Comparison of ENCODE assay signal across 11 cellular contexts in the genomic region with DNA sequence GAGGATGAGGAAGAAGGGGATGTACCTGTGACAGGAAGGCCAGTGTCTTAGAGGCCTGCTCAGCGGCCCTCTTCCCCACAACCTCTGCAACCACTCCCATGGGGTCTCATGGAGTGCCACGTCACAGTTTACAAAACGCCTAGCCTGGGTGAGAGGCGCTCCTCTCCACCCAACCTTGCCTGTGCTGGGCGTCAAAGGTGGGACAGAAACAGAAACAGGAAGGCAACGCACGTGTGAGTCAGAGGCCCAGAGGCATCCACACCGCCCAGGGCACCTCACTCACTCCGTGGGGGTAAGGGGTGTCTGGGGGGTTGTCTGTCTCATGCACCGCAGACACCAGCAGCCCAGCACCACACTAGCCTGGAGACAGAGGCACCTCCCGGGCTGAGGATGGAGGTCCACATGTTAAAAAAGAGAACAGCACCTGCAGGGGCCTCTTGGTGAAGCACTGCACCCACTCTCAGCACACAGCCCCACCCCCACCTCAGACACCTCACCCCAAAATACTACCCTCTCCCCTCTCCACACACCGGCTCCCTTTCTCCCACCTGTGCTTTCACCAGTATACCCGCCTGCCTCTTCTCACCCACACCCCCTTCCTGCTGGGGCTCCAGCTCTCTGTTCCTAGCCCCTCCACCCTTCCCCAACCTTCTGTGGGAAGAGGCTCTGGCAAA. TPM values are rescaled to one million over a fixed set of nuclear protein-coding genes. Genes with fewer than 3 reads are reported as not detected.
A peak's percentile ranks its signal among the peaks of the same experiment; 100 is the strongest.
DNase-seq lines count a peak whose midpoint lies in the region; ATAC-seq and TF ChIP-seq lines count a peak whose summit lies in the region.
"Had no signal": no experiment of that assay in that cellular context is flagged by ENCODE, and none has a peak within 500 bp of the region (broad histone marks: within the 10 kb centered on the region; RNA-seq: fewer than 3 reads in every experiment).

No MANE protein-coding gene starts in this region.

- peaks cover 63 to 67% of the 10 kb centered on the region in 2 experiments for H3K4me1 ChIP-seq in neutrophil (ENCODE audit: control insufficient read depth in 1 of 2, insufficient read depth in 1 of 2, low read depth in 1 of 2, low read length in 1 of 2)

- H3K27me3 ChIP-seq in neutrophil = no peaks in the 10 kb centered on the region
- H3K27me3 ChIP-seq: gastroesophageal sphincter had no signal

- H3K4me3 Mint-ChIP-seq in osteocyte (ENCODE audit: unreplicated experiment) = no peak overlapping the region

- no peaks in the 10 kb centered on the region for H3K9me3 ChIP-seq in neutrophil
- H3K9me3 ChIP-seq: gastroesophageal sphincter had no signal

- peak overlapping the region; percentile 94 for H3K27ac ChIP-seq in neutrophil

- TF ChIP-seq CTCF in GM13976 (IDR thresholded peaks at IDR 0.05; ENCODE audit: borderline replicate concordance, control extremely low read depth, extremely low read depth, insufficient read depth, missing control alignments) (no peak), neutrophil (IDR thresholded peaks at IDR 0.05) (no peak), osteocyte (IDR thresholded peaks at IDR 0.05) (no peak)

- H3K4me1 Mint-ChIP-seq in osteocyte (ENCODE audit: unreplicated experiment) = no peaks in the 10 kb centered on the region

- H3K36me3 Mint-ChIP-seq in osteocyte (ENCODE audit: unreplicated experiment) = no peaks in the 10 kb centered on the region

- H3K4me3 ChIP-seq in neutrophil (ENCODE audit: low read depth in 1 of 2, low read length in 1 of 2) = no peak overlapping the region
- H3K4me3 ChIP-seq: skin epidermis had no signal

- no peaks in the 10 kb centered on the region for H3K27me3 Mint-ChIP-seq in osteocyte (ENCODE audit: unreplicated experiment)

- ATAC-seq in HG02798 (IDR thresholded peaks at IDR 0.05; ENCODE audit: poor library complexity, unreplicated experiment) (peak; percentile 58), SK-N-SH treated with all-trans-retinoic acid at 6 μM for 48 hours (no peak)

- DNase-seq in GM13976 (ENCODE audit: low spot score) (peak; percentile 73), NCI-H748 treated with DMSO at 0.1 percent for 48 hours (lab: John Stamatoyannopoulos, UW) (no peak), osteocyte (ENCODE audit: extremely low spot score, unreplicated experiment) (no peak), cerebellum (ENCODE audit: low spot score) (no peak)
- peak; percentile 13 to 24 for DNase-seq in activated CD4-positive, alpha-beta T cell treated with anti-CD3 and anti-CD28 coated beads, Interleukin-2, amount 50 U/mL, for 48 hours
- DNase-seq: KG1 had no signal

- no peaks in the 10 kb centered on the region for H3K36me3 ChIP-seq in neutrophil

- in situ Hi-C loops in GM13976 (cut with MboI; ENCODE audit: low sequenced_read_pairs, unreplicated experiment) = no loop called here

- no peak overlapping the region for H3K27ac Mint-ChIP-seq in osteocyte (ENCODE audit: unreplicated experiment)

- no peaks in the 10 kb centered on the region for H3K9me3 Mint-ChIP-seq in osteocyte (ENCODE audit: unreplicated experiment)

TF ChIP-seq in SK-N-SH treated with all-trans-retinoic acid at 6 μM for 48 hours, 23 proteins besides CTCF, POLR2A, EP300 and RAD21:
- TF ChIP-seq ZFP3 (CRISPR knock-in tag; IDR thresholded peaks at IDR 0.05) (no peak), ZNF565 (CRISPR knock-in tag; conservative IDR thresholded peaks at IDR 0.05; ENCODE audit: low read depth) (no peak), ARNTL (CRISPR knock-in tag; IDR thresholded peaks at IDR 0.05; ENCODE audit: borderline replicate concordance, low read depth) (no peak), CSDC2 (CRISPR knock-in tag; IDR thresholded peaks at IDR 0.05) (no peak), PPARA (CRISPR knock-in tag; IDR thresholded peaks at IDR 0.05; ENCODE audit: borderline replicate concordance) (no peak), OSR1 (CRISPR knock-in tag; IDR thresholded peaks at IDR 0.05) (no peak)
- TF ChIP-seq, protein P1, sequence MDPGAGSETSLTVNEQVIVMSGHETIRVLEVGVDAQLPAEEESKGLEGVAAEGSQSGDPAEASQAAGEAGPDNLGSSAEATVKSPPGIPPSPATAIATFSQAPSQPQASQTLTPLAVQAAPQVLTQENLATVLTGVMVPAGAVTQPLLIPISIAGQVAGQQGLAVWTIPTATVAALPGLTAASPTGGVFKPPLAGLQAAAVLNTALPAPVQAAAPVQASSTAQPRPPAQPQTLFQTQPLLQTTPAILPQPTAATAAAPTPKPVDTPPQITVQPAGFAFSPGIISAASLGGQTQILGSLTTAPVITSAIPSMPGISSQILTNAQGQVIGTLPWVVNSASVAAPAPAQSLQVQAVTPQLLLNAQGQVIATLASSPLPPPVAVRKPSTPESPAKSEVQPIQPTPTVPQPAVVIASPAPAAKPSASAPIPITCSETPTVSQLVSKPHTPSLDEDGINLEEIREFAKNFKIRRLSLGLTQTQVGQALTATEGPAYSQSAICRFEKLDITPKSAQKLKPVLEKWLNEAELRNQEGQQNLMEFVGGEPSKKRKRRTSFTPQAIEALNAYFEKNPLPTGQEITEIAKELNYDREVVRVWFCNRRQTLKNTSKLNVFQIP (CRISPR knock-in tag; IDR thresholded peaks at IDR 0.05; ENCODE audit: borderline replicate concordance, low read depth) = no peak

RNA-seq across cellular contexts. Expression of a gene that starts 4.7 kb away (rescaled TPM):
- total RNA-seq in osteocyte (1.8 and 2.0 TPM in 2 replicates), cerebellum (6.3 TPM)

RNA-seq across cellular contexts. Expression of a gene that starts 19.7 kb away (rescaled TPM):
- total RNA-seq in osteocyte (18.7 and 20.5 TPM in 2 replicates), cerebellum (14.8 TPM)

Comparison
In these comparisons a context has a peak if more than half of its experiments do, and no peak if none do; other contexts are left out.
1. DNase-seq: peak in GM13976 (single experiment) and activated CD4-positive, alpha-beta T cell treated with anti-CD3 and anti-CD28 coated beads, Interleukin-2, amount 50 U/mL, for 48 hours (2 of 2); none in NCI-H748 treated with DMSO at 0.1 percent for 48 hours (single experiment), osteocyte (single experiment) and cerebellum (single experiment).